In genomic region chr3:196948442-196949365, GRCh38 we compare ENCODE assay signal across 1 cellular context.
A peak's percentile ranks its signal among the peaks of the same experiment; 100 is the strongest.
TF ChIP-seq lines count a peak whose summit lies in the region.

No MANE protein-coding gene starts in this region.

TF ChIP-seq in HepG2, 621 proteins besides CTCF, POLR2A, EP300 and RAD21 (continued from another document and continues in another):
- TF ChIP-seq ZNF639 (CRISPR knock-in tag; conservative IDR thresholded peaks at IDR 0.05) (no peak), PRDM15 (CRISPR knock-in tag; IDR thresholded peaks at IDR 0.05) (no peak), ZBTB3 (CRISPR knock-in tag; IDR thresholded peaks at IDR 0.05; ENCODE audit: borderline replicate concordance, low read depth) (no peak), ZBTB40 (IDR thresholded peaks at IDR 0.05) (no peak), ZBTB40 (CRISPR knock-in tag; IDR thresholded peaks at IDR 0.05) (no peak), KDM1A (CRISPR knock-in tag; IDR thresholded peaks at IDR 0.05) (no peak), YEATS4 (CRISPR knock-in tag; IDR thresholded peaks at IDR 0.05; ENCODE audit: borderline replicate concordance) (no peak; the same call in 1 of the 2 replicates), PPARG (CRISPR knock-in tag; conservative IDR thresholded peaks at IDR 0.05) (no peak), U2AF1 (optimal IDR thresholded peaks at IDR 0.05; ENCODE audit: low read depth, low read length) (no peak), KLF16 (CRISPR knock-in tag; IDR thresholded peaks at IDR 0.05) (no peak), GABPB1 (CRISPR knock-in tag; IDR thresholded peaks at IDR 0.05) (peak; percentile 40; the same call in 1 of the 2 replicates), SIN3B (IDR thresholded peaks at IDR 0.05; ENCODE audit: low read length) (no peak), NRL (CRISPR knock-in tag; IDR thresholded peaks at IDR 0.05; ENCODE audit: borderline replicate concordance) (no peak), REPIN1 (CRISPR knock-in tag; IDR thresholded peaks at IDR 0.05; ENCODE audit: borderline replicate concordance, low read depth) (no peak), ZC3H4 (CRISPR knock-in tag; IDR thresholded peaks at IDR 0.05; ENCODE audit: borderline replicate concordance) (no peak), EEA1 (CRISPR knock-in tag; IDR thresholded peaks at IDR 0.05; ENCODE audit: borderline replicate concordance) (no peak), ZMAT3 (CRISPR knock-in tag; conservative IDR thresholded peaks at IDR 0.05) (peak; percentile 40; the same call in 1 of the 2 replicates), ZNF7 (CRISPR knock-in tag; IDR thresholded peaks at IDR 0.05) (no peak), KMT2B (CRISPR knock-in tag; IDR thresholded peaks at IDR 0.05) (0 out of 2 replicates have a peak, but pooled peaks have one; percentile 41), ZNF670 (CRISPR knock-in tag; IDR thresholded peaks at IDR 0.05; ENCODE audit: borderline replicate concordance) (no peak), HDAC6 (IDR thresholded peaks at IDR 0.05; ENCODE audit: low read depth, low read length) (no peak), ZNF704 (CRISPR knock-in tag; IDR thresholded peaks at IDR 0.05; ENCODE audit: borderline replicate concordance) (no peak), PHF8 (CRISPR knock-in tag; IDR thresholded peaks at IDR 0.05) (peak; percentile 48; the same call in 1 of the 2 replicates), ZNF10 (CRISPR knock-in tag; IDR thresholded peaks at IDR 0.05; ENCODE audit: borderline replicate concordance, low read depth) (no peak), ZNF451 (CRISPR knock-in tag; IDR thresholded peaks at IDR 0.05) (0 out of 2 replicates have a peak, but pooled peaks have one; percentile 51), SETDB1 (CRISPR knock-in tag; IDR thresholded peaks at IDR 0.05; ENCODE audit: borderline replicate concordance) (no peak), RARA (CRISPR knock-in tag; IDR thresholded peaks at IDR 0.05) (0 out of 2 replicates have a peak, but pooled peaks have one; percentile 14), ARID3A (IDR thresholded peaks at IDR 0.05; ENCODE audit: low read depth, low read length) (no peak), AGO1 (IDR thresholded peaks at IDR 0.05; ENCODE audit: low read depth, low read length, poor library complexity, severe bottlenecking) (no peak), ZFP91 (CRISPR knock-in tag; IDR thresholded peaks at IDR 0.05; ENCODE audit: borderline replicate concordance) (no peak)
